In the genomic region with DNA sequence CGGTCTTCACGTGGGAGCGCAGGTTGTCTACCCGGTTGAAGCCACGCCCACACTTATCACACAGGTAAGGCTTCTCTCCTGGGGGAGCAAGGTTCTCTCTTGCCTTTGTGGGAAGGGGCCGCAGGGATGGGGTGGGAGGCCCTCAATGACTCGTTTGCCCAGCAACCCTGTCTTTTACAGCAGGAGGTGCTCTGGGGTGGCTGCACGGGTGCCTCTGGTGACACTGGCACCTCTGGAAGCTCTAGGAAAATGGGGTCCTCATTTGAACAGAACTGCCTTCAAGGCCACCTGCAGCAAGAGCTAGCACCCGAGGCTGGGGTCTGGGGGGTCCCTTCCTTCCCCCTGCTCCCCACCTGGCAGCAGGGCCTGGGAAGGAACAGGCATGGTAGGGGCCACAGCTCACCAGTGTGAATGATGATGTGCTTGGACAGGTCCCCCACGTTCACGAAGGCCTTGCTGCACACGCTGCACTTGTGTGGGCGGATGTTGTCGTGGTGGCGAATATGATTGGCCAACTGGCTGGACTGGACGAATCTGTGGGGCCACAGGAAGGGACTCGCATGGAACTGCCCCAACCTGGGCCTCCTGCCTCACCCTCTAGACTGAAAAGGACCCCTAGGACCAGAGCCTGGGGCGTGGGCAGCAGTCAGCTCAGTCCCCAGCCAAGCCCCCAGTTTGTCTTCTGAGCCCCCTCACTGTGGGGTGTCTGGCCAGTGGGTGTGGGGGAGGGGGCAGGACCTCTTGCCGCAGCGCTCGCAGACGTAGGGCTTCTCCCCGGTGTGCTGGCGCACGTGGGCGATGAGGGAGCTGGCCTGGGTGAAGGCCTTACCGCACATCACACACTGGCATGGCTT, we compare ENCODE assay signal across 1 cellular context.
TF ChIP-seq lines count a peak whose summit lies in the region.

No MANE protein-coding gene starts in this region.

TF ChIP-seq in HEK293, 187 proteins besides CTCF, POLR2A, EP300 and RAD21 (continued from another document):
- TF ChIP-seq, protein P1, sequence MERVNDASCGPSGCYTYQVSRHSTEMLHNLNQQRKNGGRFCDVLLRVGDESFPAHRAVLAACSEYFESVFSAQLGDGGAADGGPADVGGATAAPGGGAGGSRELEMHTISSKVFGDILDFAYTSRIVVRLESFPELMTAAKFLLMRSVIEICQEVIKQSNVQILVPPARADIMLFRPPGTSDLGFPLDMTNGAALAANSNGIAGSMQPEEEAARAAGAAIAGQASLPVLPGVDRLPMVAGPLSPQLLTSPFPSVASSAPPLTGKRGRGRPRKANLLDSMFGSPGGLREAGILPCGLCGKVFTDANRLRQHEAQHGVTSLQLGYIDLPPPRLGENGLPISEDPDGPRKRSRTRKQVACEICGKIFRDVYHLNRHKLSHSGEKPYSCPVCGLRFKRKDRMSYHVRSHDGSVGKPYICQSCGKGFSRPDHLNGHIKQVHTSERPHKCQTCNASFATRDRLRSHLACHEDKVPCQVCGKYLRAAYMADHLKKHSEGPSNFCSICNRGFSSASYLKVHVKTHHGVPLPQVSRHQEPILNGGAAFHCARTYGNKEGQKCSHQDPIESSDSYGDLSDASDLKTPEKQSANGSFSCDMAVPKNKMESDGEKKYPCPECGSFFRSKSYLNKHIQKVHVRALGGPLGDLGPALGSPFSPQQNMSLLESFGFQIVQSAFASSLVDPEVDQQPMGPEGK (tag by site-specific recombination; IDR thresholded peaks at IDR 0.05), result 0 out of 2 replicates have a peak, but pooled peaks have one; percentile 37
- no peak for TF ChIP-seq ZNF211 (tag by site-specific recombination; IDR thresholded peaks at IDR 0.05; ENCODE audit: low read depth)
- no peak for TF ChIP-seq ZNF510 (tag by site-specific recombination; IDR thresholded peaks at IDR 0.05; ENCODE audit: insufficient replicate concordance)
